In the genomic region with DNA sequence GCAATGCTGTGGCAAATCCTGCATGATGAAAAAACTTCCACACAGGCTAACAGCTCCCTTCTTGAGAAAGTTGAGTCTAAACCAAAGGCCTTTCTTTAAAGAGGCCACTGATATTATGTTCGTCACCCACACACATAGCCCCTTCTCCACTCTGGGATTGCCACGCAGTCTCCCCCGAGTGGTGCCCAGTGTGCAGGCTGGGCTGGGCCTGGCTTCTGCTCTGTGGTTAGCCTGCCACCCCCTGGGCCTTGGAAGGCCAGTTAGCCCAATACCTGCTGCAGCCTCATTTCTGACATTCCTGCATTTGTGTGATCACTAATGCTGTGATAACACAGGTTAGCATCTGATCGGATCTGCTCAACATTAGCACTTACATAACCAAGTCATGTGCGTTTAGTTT, we compare ENCODE assay signal across 28 cellular contexts. TPM values are rescaled to one million over a fixed set of nuclear protein-coding genes. Genes with fewer than 3 reads are reported as not detected.
A peak's percentile ranks its signal among the peaks of the same experiment; 100 is the strongest.
DNase-seq lines count a peak whose midpoint lies in the region; ATAC-seq and TF ChIP-seq lines count a peak whose summit lies in the region.
"Had no signal": no experiment of that assay in that cellular context is flagged by ENCODE, and none has a peak within 500 bp of the region (broad histone marks: within the 10 kb centered on the region; RNA-seq: fewer than 3 reads in every experiment).

No MANE protein-coding gene starts in this region.

- H3K9me3 ChIP-seq in HEK293 (ENCODE audit: control insufficient read depth, insufficient read depth, low read depth, low read length): no peaks in the 10 kb centered on the region
- H3K9me3 ChIP-seq in PC-3 (ENCODE audit: low read length): no peaks in the 10 kb centered on the region
- H3K9me3 ChIP-seq in spleen: no peaks in the 10 kb centered on the region
- H3K9me3 ChIP-seq: BE2C, SK-N-SH had no signal

- POLR2A ChIA-PET in HEK293 (lab: Yijun Ruan, JAX): no interaction called here
- POLR2A ChIA-PET in PC-3 (lab: Charles Lee; ENCODE audit: unreplicated experiment): no interaction called here

- no peak overlapping the region for H3K56ac ChIP-seq in mesendoderm (ENCODE audit: low read length)

- no peaks in the 10 kb centered on the region for H3K4me1 ChIP-seq in HEK293 (ENCODE audit: control insufficient read depth, insufficient read depth, low read length)
- no peaks in the 10 kb centered on the region for H3K4me1 ChIP-seq in PC-3 (ENCODE audit: insufficient read depth, low read length)
- no peaks in the 10 kb centered on the region for H3K4me1 ChIP-seq in mesendoderm (ENCODE audit: control insufficient read depth, low read depth, low read length)
- no peaks in the 10 kb centered on the region for H3K4me1 ChIP-seq in spleen
- H3K4me1 ChIP-seq: BE2C had no signal

- TF ChIP-seq CTCF in HEK293 (tag by site-specific recombination; IDR thresholded peaks at IDR 0.05) (peak; percentile 66), PC-3 (conservative IDR thresholded peaks at IDR 0.05; ENCODE audit: low read depth, low read length) (no peak; the same call in 1 of the 2 replicates), spleen (IDR thresholded peaks at IDR 0.05 in 8 of 11, conservative IDR thresholded peaks at IDR 0.05 in 3 of 11) (no peak)

- H3K4ac ChIP-seq in mesendoderm (ENCODE audit: low read depth, low read length): no peak overlapping the region

- no peak overlapping the region for H2AFZ ChIP-seq in PC-3 (ENCODE audit: low read length)

- DNase-seq in PC-3 (no peak), astrocyte of the hippocampus (ENCODE audit: low read depth, low spot score) (peak; percentile 5), mesendoderm (peak; percentile 45), amniotic stem cell (lab: John Stamatoyannopoulos, UW) (no peak), globus pallidus (ENCODE audit: low spot score) (no peak), spleen (no peak)
- DNase-seq: BE2C; CD8-positive, alpha-beta memory T cell; DMS 273 treated with DMSO at 0.1 percent for 48 hours; DMS79; EL; GDM1; KBM-7; NCI-H1105 treated with DMSO at 0.1 percent for 48 hours; NCI-H146; NCI-H1930; NCI-H446; NCI-H524 treated with DMSO at 0.1 percent for 48 hours; NCI-H774; SIG-M5; SK-N-SH; SW 1271 had no signal

- ATAC-seq in PC-3: peak; percentile 46
- ATAC-seq: GM12878 had no signal

- intact Hi-C loops in PC-3 (cut with micrococcal nuclease) (no loop called here), spleen (cut with DNase I; ENCODE audit: low total_unique reads) (no loop called here)

- H3K18ac ChIP-seq in mesendoderm (ENCODE audit: low read length): no peak overlapping the region

- H4K5ac ChIP-seq in mesendoderm (ENCODE audit: low read length): no peak overlapping the region

- H3K27me3 ChIP-seq in PC-3 (ENCODE audit: low read length) (no peaks in the 10 kb centered on the region), mesendoderm (ENCODE audit: insufficient read depth, low read length, poor library complexity) (no peaks in the 10 kb centered on the region), spleen (replicated peaks in 1 of 7) (no peaks in the 10 kb centered on the region)
- H3K27me3 ChIP-seq: BE2C had no signal

- H3F3A ChIP-seq in PC-3 (ENCODE audit: low read length, unreplicated experiment): no peaks in the 10 kb centered on the region

- no peaks in the 10 kb centered on the region for H4K20me1 ChIP-seq in PC-3 (ENCODE audit: low read length)

- no peaks in the 10 kb centered on the region for H3K9me2 ChIP-seq in PC-3 (replicated peaks; ENCODE audit: low read length)
- H3K9me2 ChIP-seq: SK-N-SH had no signal

- no TSS peak for BruUV-seq in PC-3 (replicated peaks; lab: Mats Ljungman, UMichigan)

- H3K36me3 ChIP-seq in HEK293 (ENCODE audit: control insufficient read depth in 2 of 2, insufficient read depth in 1 of 2, low read length in 2 of 2) (no peaks in the 10 kb centered on the region; a peak in 1 of 3 replicates), PC-3 (ENCODE audit: low read depth, low read length) (no peaks in the 10 kb centered on the region; the same call in 1 of the 2 replicates), mesendoderm (ENCODE audit: control insufficient read depth, insufficient read depth, low read length) (no peaks in the 10 kb centered on the region), spleen (peaks cover 0 to 22% (median 0%) of the 10 kb centered on the region in 6 donors)
- H3K36me3 ChIP-seq: BE2C had no signal

- H3K9ac ChIP-seq in PC-3 (ENCODE audit: low read length) (no peak overlapping the region), mesendoderm (ENCODE audit: low read length) (no peak overlapping the region)
- H3K9ac ChIP-seq: SK-N-SH had no signal

- WGBS in mesendoderm (ENCODE audit: extremely low coverage, insufficient coverage, low lambda C conversion rate): no CpG with 5 or more reads among the region's 5 CpGs
- WGBS in spleen, 5 donors: 91 to 97% (median 92%) methylated on average over 3 to 5 of the region's 5 CpGs

- no peak overlapping the region for H3K4me3 ChIP-seq in HEK293 (ENCODE audit: low read depth, low read length)
- no peak overlapping the region for H3K4me3 ChIP-seq in PC-3 (ENCODE audit: low read length)
- no peak overlapping the region for H3K4me3 ChIP-seq in mesendoderm (ENCODE audit: low read length)
- H3K4me3 ChIP-seq in spleen: no peak overlapping the region
- H3K4me3 ChIP-seq: GM12878 had no signal

- no peak for TF ChIP-seq POLR2A in spleen (IDR thresholded peaks at IDR 0.05)

- H2AK5ac ChIP-seq in mesendoderm (ENCODE audit: low read length): no peak overlapping the region

- H2BK120ac ChIP-seq in mesendoderm (ENCODE audit: low read depth, low read length): no peak overlapping the region

- no peak overlapping the region for H2BK5ac ChIP-seq in mesendoderm (ENCODE audit: low read length)

- no peaks in the 10 kb centered on the region for H3K79me2 ChIP-seq in PC-3 (ENCODE audit: low read length)
- no peaks in the 10 kb centered on the region for H3K79me2 ChIP-seq in mesendoderm (ENCODE audit: control insufficient read depth, insufficient read depth, low read length)

- H2BK15ac ChIP-seq in mesendoderm (replicated peaks; ENCODE audit: low read depth): no peak overlapping the region

- H4K8ac ChIP-seq in mesendoderm (ENCODE audit: low read depth, low read length): no peak overlapping the region

- CTCF ChIA-PET in HEK293 (lab: Yijun Ruan, JAX) (no interaction called here), PC-3 (lab: Charles Lee) (interaction anchor here (0.6 kb wide), 1 partner anchor 434 kb away, joined by 5 read pairs; no protein-coding TSS in a partner anchor)

- H3K4me2 ChIP-seq in PC-3 (ENCODE audit: low read length) (no peak overlapping the region), mesendoderm (ENCODE audit: low read length) (no peak overlapping the region)
- H3K4me2 ChIP-seq: SK-N-SH had no signal

- H3K23ac ChIP-seq in mesendoderm (ENCODE audit: low read length): no peak overlapping the region

- no peak overlapping the region for H3K27ac ChIP-seq in HEK293 (ENCODE audit: extremely low read depth, low read depth, low read length)
- no peak overlapping the region for H3K27ac ChIP-seq in PC-3 (ENCODE audit: low read length)
- no peak overlapping the region for H3K27ac ChIP-seq in mesendoderm (ENCODE audit: low read depth, low read length)
- H3K27ac ChIP-seq in spleen: no peak overlapping the region

- H3K79me1 ChIP-seq in mesendoderm (ENCODE audit: low read length): no peaks in the 10 kb centered on the region

TF ChIP-seq in HEK293, 187 proteins besides CTCF, POLR2A, EP300 and RAD21:
- TF ChIP-seq HOXC10 (CRISPR knock-in tag; IDR thresholded peaks at IDR 0.05): no peak
- no peak for TF ChIP-seq ZNF658 (tag by site-specific recombination; IDR thresholded peaks at IDR 0.05)
- no peak for TF ChIP-seq ZFP41 (tag by site-specific recombination; IDR thresholded peaks at IDR 0.05; ENCODE audit: borderline replicate concordance)
- no peak for TF ChIP-seq BCL11B (tag by site-specific recombination; IDR thresholded peaks at IDR 0.05; ENCODE audit: low read depth)
- no peak for TF ChIP-seq ZNF530 (tag by site-specific recombination; IDR thresholded peaks at IDR 0.05; ENCODE audit: low read depth)

RNA-seq across cellular contexts. Expression of a gene that starts 44.8 kb away (rescaled TPM):
- total RNA-seq in PC-3 (2014; rRNA removed) (102 and 109 TPM in 2 replicates), spleen (10 to 100 TPM; 13.1 to 47.6 (median 25.3) TPM)
- 130 TPM for polyA plus RNA-seq in mesendoderm (2013, experiment 1 of 2)
- polyA plus RNA-seq in mesendoderm (2013, experiment 2 of 2): 121 TPM
- 1 to 10 TPM; 1.5 to 5.9 (median 4.9) TPM for polyA plus RNA-seq in spleen
- total RNA-seq: CD8-positive, alpha-beta memory T cell; H4; LHCN-M2 had no signal
- polyA plus RNA-seq: CD14-positive monocyte, SK-N-SH had no signal

RNA-seq across cellular contexts. Expression of a gene that starts 47.2 kb away (rescaled TPM):
- 100 and 124 TPM in 2 replicates for total RNA-seq in PC-3 (2014; rRNA removed)
- polyA plus RNA-seq in mesendoderm (2013, experiment 1 of 2): 107 TPM
- polyA plus RNA-seq in mesendoderm (2013, experiment 2 of 2): 108 TPM
- total RNA-seq in spleen: 10 to 100 TPM in 6 of 7 donors, 1 to 10 TPM in 1; 9.2 to 35.9 (median 16.1) TPM
- polyA plus RNA-seq in spleen: 1 to 10 TPM; 5.2 to 6.9 (median 5.4) TPM
- total RNA-seq: H4, HT1080, LHCN-M2 had no signal
- polyA plus RNA-seq: SK-N-SH had no signal

Comparison
In these comparisons a context has a peak if more than half of its experiments do, and no peak if none do; other contexts are left out.
1. DNase-seq: peak in astrocyte of the hippocampus (single experiment) and mesendoderm (single experiment); none in PC-3 (single experiment), amniotic stem cell (single experiment), globus pallidus (single experiment) and spleen (single experiment).